1 cellular context compared by ENCODE assay signal in the genomic region with DNA sequence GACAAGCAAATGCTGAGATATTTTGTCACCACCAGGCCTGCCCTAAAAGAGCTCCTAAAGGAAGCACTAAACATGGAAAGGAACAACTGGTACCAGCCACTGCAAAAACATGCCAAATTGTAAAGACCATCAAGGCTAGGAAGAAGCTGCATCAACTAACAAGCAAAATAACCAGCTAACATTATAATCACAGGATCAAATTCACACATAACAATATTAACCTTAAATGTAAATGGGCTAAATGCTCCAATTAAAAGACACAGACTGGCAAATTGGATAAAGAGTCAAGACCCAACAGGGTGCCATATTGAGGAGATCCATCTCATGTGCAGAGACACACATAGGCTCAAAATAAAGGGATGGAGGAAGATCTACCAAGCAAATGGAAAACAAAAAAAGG.
DNase-seq lines count a peak whose midpoint lies in the region; ATAC-seq, FAIRE-seq and TF ChIP-seq lines count a peak whose summit lies in the region.
"Not testable (repeated sequence)": the region's sequence is repeated elsewhere in the genome, so short reads cannot be mapped to it uniquely, and the experiment has no call there.

No MANE protein-coding gene starts in this region.

- not testable (repeated sequence) for H3K9ac ChIP-seq in K562 (ENCODE audit: insufficient read depth in 1 of 2, low read depth in 2 of 2, low read length in 2 of 2)

- H3K27ac ChIP-seq in K562 (ENCODE audit: extremely low read depth, low read depth, low read length) = not testable (repeated sequence)

- not testable (repeated sequence) for TF ChIP-seq RAD21 in K562 (CRISPR knock-in tag; conservative IDR thresholded peaks at IDR 0.05 in 1 of 2, IDR thresholded peaks at IDR 0.05 in 1 of 2)

- not testable (repeated sequence) for ATAC-seq in K562

- H3K4me3 ChIP-seq in K562 = not testable (repeated sequence)

- not testable (repeated sequence) for H3K4me2 ChIP-seq in K562 (ENCODE audit: insufficient read depth, low read length)

- not testable (repeated sequence) for TF ChIP-seq CTCF in K562 (IDR thresholded peaks at IDR 0.05 in 2 of 3, conservative IDR thresholded peaks at IDR 0.05 in 1 of 3; ENCODE audit: insufficient read depth in 2 of 3, low read depth in 1 of 3, low read length in 3 of 3)

- not testable (repeated sequence) for FAIRE-seq in K562 (lab: Jason Lieb, UNC)

- CTCF ChIA-PET in K562 (lab: Yijun Ruan, JAX; ENCODE audit: low intra/inter-chr PET ratio) = not testable (repeated sequence)

- not testable (repeated sequence) for TF ChIP-seq EP300 in K562 (IDR thresholded peaks at IDR 0.05; ENCODE audit: low read length)

- H4K20me1 ChIP-seq in K562 (replicated peaks; ENCODE audit: control insufficient read depth, insufficient read depth, low read length) = not testable (repeated sequence)

- H2AFZ ChIP-seq in K562 (ENCODE audit: low read depth, low read length) = not testable (repeated sequence)

- not testable (repeated sequence) for H3K9me3 ChIP-seq in K562 (replicated peaks; ENCODE audit: control insufficient read depth, insufficient read depth, low read depth, low read length)

- BruUV-seq in K562 (replicated peaks; lab: Mats Ljungman, UMichigan) = not testable (repeated sequence)

- TF ChIP-seq POLR2A in K562 (conservative IDR thresholded peaks at IDR 0.05) = not testable (repeated sequence)

- POLR2A ChIA-PET in K562 (lab: Yijun Ruan, JAX) = not testable (repeated sequence)

- in situ Hi-C loops in K562 (cut with MboI) = not testable (repeated sequence)

- DNase-seq in K562 (ENCODE audit: extremely low read depth in 1 of 4, low spot score in 3 of 4) = not testable (repeated sequence)

- intact Hi-C loops in K562 (cut with micrococcal nuclease) = not testable (repeated sequence)

- not testable (repeated sequence) for H3K79me2 ChIP-seq in K562 (ENCODE audit: control insufficient read depth, insufficient read depth, low read length)

- H3K9me1 ChIP-seq in K562 (ENCODE audit: control insufficient read depth, insufficient read depth, low read length) = not testable (repeated sequence)

- not testable (repeated sequence) for H3K4me1 ChIP-seq in K562 (replicated peaks in 1 of 2; ENCODE audit: control insufficient read depth in 2 of 2, insufficient read depth in 2 of 2, low read length in 2 of 2)

- H3K36me3 ChIP-seq in K562 (ENCODE audit: control insufficient read depth, insufficient read depth, low read length) = not testable (repeated sequence)

- not testable (repeated sequence) for H3K27me3 ChIP-seq in K562 (ENCODE audit: control insufficient read depth in 2 of 2, insufficient read depth in 2 of 2, low read length in 2 of 2)

TF ChIP-seq in K562, 482 proteins besides CTCF, POLR2A, EP300 and RAD21:
- TF ChIP-seq ZNF507 (tag; conservative IDR thresholded peaks at IDR 0.05) = peak; percentile 93
